Comparison of ENCODE assay signal across 13 cellular contexts in genomic region chr4:3465698-3466671, GRCh38. TPM values are rescaled to one million over a fixed set of nuclear protein-coding genes. Genes with fewer than 3 reads are reported as not detected.
DNase-seq lines count a peak whose midpoint lies in the region; ATAC-seq, FAIRE-seq and TF ChIP-seq lines count a peak whose summit lies in the region.
"Had no signal": no experiment of that assay in that cellular context is flagged by ENCODE, and none has a peak within 500 bp of the region (broad histone marks: within the 10 kb centered on the region; RNA-seq: fewer than 3 reads in every experiment).

No MANE protein-coding gene starts in this region.

- peaks cover 0 to 6% (median 0%) of the 10 kb centered on the region in 4 experiments; a peak in 1 of 7 replicates for H3K4me1 ChIP-seq in H1 (replicated peaks in 1 of 4; ENCODE audit: control insufficient read depth in 3 of 4, insufficient read depth in 4 of 4, low read length in 3 of 4)
- peaks cover 0 to 7% of the 10 kb centered on the region in 2 donors for H3K4me1 ChIP-seq in kidney (ENCODE audit: control insufficient read depth in 1 of 2, insufficient read depth in 1 of 2, low read depth in 1 of 2, low read length in 2 of 2)
- H3K4me1 ChIP-seq in spleen: peaks cover 0 to 16% (median 10%) of the 10 kb centered on the region in 6 donors

- H3K18ac ChIP-seq in H1 (ENCODE audit: extremely low read depth, low read length): no peak overlapping the region

- no peak overlapping the region for H2AFZ ChIP-seq in H1 (ENCODE audit: low read length)

- H3K79me1 ChIP-seq in H1 (ENCODE audit: low read depth, low read length): peaks cover 6% of the 10 kb centered on the region; the same call in 1 of the 2 replicates

- peak overlapping the region; percentile 34 for H4K91ac ChIP-seq in H1 (replicated peaks; ENCODE audit: insufficient read length, low read length)

- H3K36me3 ChIP-seq in H1 (ENCODE audit: control insufficient read depth in 2 of 4, insufficient read depth in 4 of 4, low read length in 3 of 4): no peaks in the 10 kb centered on the region
- H3K36me3 ChIP-seq in kidney (ENCODE audit: control insufficient read depth in 1 of 2, insufficient read depth in 2 of 2, low read length in 2 of 2): no peaks in the 10 kb centered on the region
- no peaks in the 10 kb centered on the region for H3K36me3 ChIP-seq in spleen
- H3K36me3 ChIP-seq: uterus had no signal

- TF ChIP-seq CTCF in HFF-Myc (IDR thresholded peaks at IDR 0.05; ENCODE audit: low read depth, low read length, missing control alignments): peak; percentile 36
- TF ChIP-seq CTCF in H1 (IDR thresholded peaks at IDR 0.05; ENCODE audit: control extremely low read depth in 1 of 3, insufficient read depth in 1 of 3, low read depth in 1 of 3, low read length in 3 of 3): peak in 2 of 3 experiments; percentile 47 to 61; a peak in 3 of 4 replicates
- no peak for TF ChIP-seq CTCF in kidney (IDR thresholded peaks at IDR 0.05; ENCODE audit: borderline replicate concordance, extremely low read depth, insufficient read depth)
- no peak for TF ChIP-seq CTCF in spleen (IDR thresholded peaks at IDR 0.05 in 8 of 11, conservative IDR thresholded peaks at IDR 0.05 in 3 of 11)

- H2AK5ac ChIP-seq in H1 (ENCODE audit: low read depth, low read length): no peak overlapping the region; the same call in 1 of the 2 replicates

- POLR2A ChIA-PET in H1 (lab: Charles Lee; ENCODE audit: partially characterized antibody): interaction anchor here (1.2 kb wide), 1 partner anchor 28 kb away, joined by 4 read pairs; no protein-coding TSS in a partner anchor

- no peak overlapping the region for H2BK15ac ChIP-seq in H1 (ENCODE audit: low read length)

- H3K4me2 ChIP-seq in H1 (ENCODE audit: insufficient read depth in 1 of 2, low read depth in 2 of 2, low read length in 2 of 2): no peak overlapping the region

- H2BK20ac ChIP-seq in H1 (ENCODE audit: low read length): no peak overlapping the region

- H3K79me2 ChIP-seq in H1 (ENCODE audit: control insufficient read depth in 1 of 2, insufficient read depth in 2 of 2, low read length in 2 of 2): no peaks in the 10 kb centered on the region

- CTCF ChIA-PET in H1 (lab: Charles Lee; ENCODE audit: partially characterized antibody): interaction anchor here (1.0 to 3.6 kb wide), 10 partner anchors 9 to 226 kb away, joined by 3 to 48 read pairs (median 3); no protein-coding TSS in a partner anchor

- H3K27me3 ChIP-seq in H1 (replicated peaks in 1 of 4; ENCODE audit: control insufficient read depth in 3 of 4, extremely low read depth in 1 of 4, insufficient read depth in 3 of 4, low read length in 3 of 4) (peaks cover 6 to 57% (median 41%) of the 10 kb centered on the region in 4 experiments), spleen (replicated peaks in 1 of 7) (peaks cover 0 to 68% (median 29%) of the 10 kb centered on the region in 7 donors)
- H3K27me3 ChIP-seq: uterus had no signal

- 83% methylated on average over 39 of the region's 41 CpGs; no CpG with 5 or more reads in 1 of the 2 experiments for WGBS in H1 (ENCODE audit: extremely low coverage in 1 of 2, insufficient coverage in 1 of 2, insufficient read length in 1 of 2, insufficient replicate concordance in 2 of 2, low coverage in 1 of 2, low lambda C conversion rate in 2 of 2, missing lambda C conversion rate in 1 of 2), 2 experiments
- WGBS in spleen, 5 donors: 70 to 86% (median 74%) methylated on average over 20 to 41 of the region's 41 CpGs

- no peak overlapping the region for H2BK120ac ChIP-seq in H1 (replicated peaks; ENCODE audit: low read depth, low read length)

- peak; percentile 22 to 47 for TF ChIP-seq RAD21 in H1 (IDR thresholded peaks at IDR 0.05 in 1 of 2, conservative IDR thresholded peaks at IDR 0.05 in 1 of 2; ENCODE audit: low read depth in 2 of 2, low read length in 2 of 2)

- peak overlapping the region; percentile 41; the same call in 1 of the 2 replicates for H4K8ac ChIP-seq in H1 (ENCODE audit: extremely low read depth, insufficient read depth, low read length)

- H3K9ac ChIP-seq in H1 (replicated peaks in 1 of 4; ENCODE audit: extremely low read depth in 1 of 4, low read depth in 3 of 4, low read length in 3 of 4) (no peak overlapping the region), kidney (ENCODE audit: low read length in 2 of 2) (no peak overlapping the region)

- H2BK12ac ChIP-seq in H1 (ENCODE audit: low read depth, low read length): 0 out of 2 replicates have a peak overlapping the region, but pooled peaks have one; percentile 60

- H3K23me2 ChIP-seq in H1 (ENCODE audit: low read depth, low read length): peaks cover 5% of the 10 kb centered on the region

- peak overlapping the region; percentile 35; the same call in 1 of the 2 replicates for H2BK5ac ChIP-seq in H1 (ENCODE audit: low read depth, low read length)

- FAIRE-seq in H1 (lab: Jason Lieb, UNC): no peak
- no peak for FAIRE-seq in kidney (lab: Jason Lieb, UNC)
- FAIRE-seq: GM12878 had no signal

- DNase-seq in HFF-Myc (ENCODE audit: extremely low read depth, low read depth) (no peak), H1 (ENCODE audit: low read depth in 1 of 2, low spot score in 2 of 2) (no peak), kidney (peak; percentile 65), spleen (peak; percentile 66), substantia nigra (lab: John Stamatoyannopoulos, UW) (no peak), NCI-H524 treated with DMSO at 0.1 percent for 48 hours (lab: John Stamatoyannopoulos, UW) (no peak)
- DNase-seq: NCI-H446, uterus had no signal

- H3K4me3 ChIP-seq in HFF-Myc (replicated peaks; ENCODE audit: low read depth, low read length): no peak overlapping the region
- H3K4me3 ChIP-seq in H1 (ENCODE audit: extremely low read depth in 1 of 4, insufficient read depth in 2 of 4, low read depth in 3 of 4, low read length in 4 of 4): no peak overlapping the region
- H3K4me3 ChIP-seq in kidney (ENCODE audit: low read length in 2 of 2): no peak overlapping the region
- no peak overlapping the region for H3K4me3 ChIP-seq in spleen
- H3K4me3 ChIP-seq: coronary artery, GM12878, uterus had no signal

- ATAC-seq in HG02623 (IDR thresholded peaks at IDR 0.05; ENCODE audit: unreplicated experiment): no peak
- ATAC-seq: CD8-positive, alpha-beta T cell; GM12878 had no signal

- H4K20me1 ChIP-seq in H1 (replicated peaks in 1 of 2; ENCODE audit: control insufficient read depth in 1 of 2, insufficient read depth in 2 of 2, low read length in 2 of 2): peaks cover 2 to 17% of the 10 kb centered on the region in 2 experiments

- H3K9me3 ChIP-seq in H1 (ENCODE audit: insufficient read depth in 2 of 2, low read depth in 1 of 2, low read length in 1 of 2): peaks cover 0 to 6% of the 10 kb centered on the region in 2 experiments; a peak in 2 of 4 replicates
- no peaks in the 10 kb centered on the region for H3K9me3 ChIP-seq in kidney (ENCODE audit: control insufficient read depth in 1 of 2, low read length in 2 of 2)
- H3K9me3 ChIP-seq in spleen: no peaks in the 10 kb centered on the region
- H3K9me3 ChIP-seq: uterus had no signal

- H3K14ac ChIP-seq in H1 (ENCODE audit: insufficient read length): no peak overlapping the region

- TF ChIP-seq EP300 in H1 (IDR thresholded peaks at IDR 0.05; ENCODE audit: borderline replicate concordance in 1 of 2, low read depth in 2 of 2, low read length in 2 of 2): no peak

- no peak overlapping the region for H3K56ac ChIP-seq in H1 (replicated peaks; ENCODE audit: insufficient read length, low read depth, low read length)

- no peak overlapping the region for H4K5ac ChIP-seq in H1 (ENCODE audit: insufficient read length, low read depth, low read length)

- intact Hi-C loops in kidney (cut with DNase I): no loop called here
- intact Hi-C loops in spleen (cut with DNase I; ENCODE audit: low total_unique reads): no loop called here

- H3K27ac ChIP-seq in H1 (ENCODE audit: low read depth, low read length) (no peak overlapping the region), kidney (ENCODE audit: low read depth in 2 of 2, low read length in 2 of 2) (no peak overlapping the region), spleen (no peak overlapping the region), substantia nigra (ENCODE audit: low read depth, low read length, poor library complexity, severe bottlenecking) (no peak overlapping the region)
- H3K27ac ChIP-seq: coronary artery, uterus, VCaP had no signal

- no peak for TF ChIP-seq POLR2A in H1 (IDR thresholded peaks at IDR 0.05; ENCODE audit: control extremely low read depth in 1 of 2, low read depth in 2 of 2, low read length in 2 of 2)
- TF ChIP-seq POLR2A in spleen (IDR thresholded peaks at IDR 0.05): no peak

- H3K4ac ChIP-seq in H1 (replicated peaks; ENCODE audit: insufficient read length, low read depth, low read length): no peak overlapping the region

- no peak overlapping the region for H3K23ac ChIP-seq in H1 (ENCODE audit: insufficient read length)

TF ChIP-seq in H1, 55 proteins besides CTCF, POLR2A, EP300 and RAD21 (continues in another document):
- no peak for TF ChIP-seq CBX8 (IDR thresholded peaks at IDR 0.05; ENCODE audit: borderline replicate concordance, low read depth, low read length)

RNA-seq across cellular contexts. Expression of gene DOK7, which starts 2.9 kb away (rescaled TPM):
- not detected in 2 replicates for total RNA-seq in H1 (2021; fragmentation: NEBNext Ultra II Directional; extraction: Animal tissue kit (Norgen Biotek cat#: 25700))
- polyA plus RNA-seq in H1 (2011; rRNA removed): 0.32 and 0.36 TPM in 2 replicates
- 0.19 TPM for polyA plus RNA-seq in H1 (2011; cell fraction: cytosol; rRNA removed)
- polyA plus RNA-seq in H1 (2011; cell fraction: nucleus; rRNA removed): 0.27 TPM
- 0.09 to 0.32 TPM (median 0.25 TPM) in 3 of 4 replicates, not detected in the other for polyA plus RNA-seq in H1 (2012, experiment 1 of 2)
- 0.09 TPM for polyA plus RNA-seq in H1 (2012, experiment 2 of 2)
- polyA plus RNA-seq in H1 (2013, experiment 1 of 2): 0.14 TPM
- 0.13 TPM for polyA plus RNA-seq in H1 (2013, experiment 2 of 2)
- not detected in 2 replicates for polyA minus RNA-seq in H1 (2011; rRNA and poly(A)+ RNA removed)
- not detected for polyA minus RNA-seq in H1 (2011; cell fraction: cytosol; rRNA and poly(A)+ RNA removed)
- not detected for polyA minus RNA-seq in H1 (2011; cell fraction: nucleus; rRNA and poly(A)+ RNA removed)
- total RNA-seq in kidney: 7.0 TPM
- polyA plus RNA-seq in kidney (ENCODE audit: insufficient read depth, low read depth, low replicate concordance): 1.2 TPM
- 1 to 10 TPM in 6 of 7 donors, under 1 TPM in 1; 0.69 to 7.1 (median 1.6) TPM for total RNA-seq in spleen
- polyA plus RNA-seq in spleen: 10 to 100 TPM in 1 of 3 donors, 1 to 10 TPM in 2; 1.7 to 13.5 (median 8.7) TPM
- total RNA-seq: CD8-positive, alpha-beta T cell had no signal

RNA-seq across cellular contexts. Expression of gene HGFAC, which starts 24.2 kb away (rescaled TPM):
- total RNA-seq in H1 (2021; fragmentation: NEBNext Ultra II Directional; extraction: Animal tissue kit (Norgen Biotek cat#: 25700)): 0.15 TPM in 1 of 2 replicates, not detected in the other
- 0.14 and 0.35 TPM in 2 replicates for polyA plus RNA-seq in H1 (2011; rRNA removed)
- 0.34 TPM for polyA plus RNA-seq in H1 (2011; cell fraction: cytosol; rRNA removed)
- 2.4 TPM for polyA plus RNA-seq in H1 (2011; cell fraction: nucleus; rRNA removed)
- 0.60 TPM in 1 of 4 replicates, not detected in the others for polyA plus RNA-seq in H1 (2012, experiment 1 of 2)
- not detected for polyA plus RNA-seq in H1 (2012, experiment 2 of 2)
- polyA plus RNA-seq in H1 (2013, experiment 1 of 2): 0.10 TPM
- 0.07 TPM for polyA plus RNA-seq in H1 (2013, experiment 2 of 2)
- not detected in 2 replicates for polyA minus RNA-seq in H1 (2011; rRNA and poly(A)+ RNA removed)
- not detected for polyA minus RNA-seq in H1 (2011; cell fraction: cytosol; rRNA and poly(A)+ RNA removed)
- not detected for polyA minus RNA-seq in H1 (2011; cell fraction: nucleus; rRNA and poly(A)+ RNA removed)
- total RNA-seq in kidney: 1.6 TPM
- 0.86 TPM for polyA plus RNA-seq in kidney (ENCODE audit: insufficient read depth, low read depth, low replicate concordance)
- under 1 TPM in 2 of 7 donors, not detected in 5; 0.32 to 0.47 TPM for total RNA-seq in spleen
- under 1 TPM; 0.11 to 0.35 (median 0.22) TPM for polyA plus RNA-seq in spleen
- total RNA-seq: CD8-positive, alpha-beta T cell had no signal
- polyA plus RNA-seq: GM12878 had no signal

Comparison
In these comparisons a context has a peak if more than half of its experiments do, and no peak if none do; other contexts are left out.
1. DNase-seq: peak in kidney (single experiment) and spleen (single experiment); none in HFF-Myc (single experiment), H1 (0 of 2), substantia nigra (0 of 49) and NCI-H524 treated with DMSO at 0.1 percent for 48 hours (single experiment).
2. CTCF ChIP-seq: peak in HFF-Myc (single experiment) and H1 (2 of 3); none in kidney (single experiment) and spleen (0 of 11).